Comparison of ENCODE assay signal across 14 cellular contexts in the genomic region with DNA sequence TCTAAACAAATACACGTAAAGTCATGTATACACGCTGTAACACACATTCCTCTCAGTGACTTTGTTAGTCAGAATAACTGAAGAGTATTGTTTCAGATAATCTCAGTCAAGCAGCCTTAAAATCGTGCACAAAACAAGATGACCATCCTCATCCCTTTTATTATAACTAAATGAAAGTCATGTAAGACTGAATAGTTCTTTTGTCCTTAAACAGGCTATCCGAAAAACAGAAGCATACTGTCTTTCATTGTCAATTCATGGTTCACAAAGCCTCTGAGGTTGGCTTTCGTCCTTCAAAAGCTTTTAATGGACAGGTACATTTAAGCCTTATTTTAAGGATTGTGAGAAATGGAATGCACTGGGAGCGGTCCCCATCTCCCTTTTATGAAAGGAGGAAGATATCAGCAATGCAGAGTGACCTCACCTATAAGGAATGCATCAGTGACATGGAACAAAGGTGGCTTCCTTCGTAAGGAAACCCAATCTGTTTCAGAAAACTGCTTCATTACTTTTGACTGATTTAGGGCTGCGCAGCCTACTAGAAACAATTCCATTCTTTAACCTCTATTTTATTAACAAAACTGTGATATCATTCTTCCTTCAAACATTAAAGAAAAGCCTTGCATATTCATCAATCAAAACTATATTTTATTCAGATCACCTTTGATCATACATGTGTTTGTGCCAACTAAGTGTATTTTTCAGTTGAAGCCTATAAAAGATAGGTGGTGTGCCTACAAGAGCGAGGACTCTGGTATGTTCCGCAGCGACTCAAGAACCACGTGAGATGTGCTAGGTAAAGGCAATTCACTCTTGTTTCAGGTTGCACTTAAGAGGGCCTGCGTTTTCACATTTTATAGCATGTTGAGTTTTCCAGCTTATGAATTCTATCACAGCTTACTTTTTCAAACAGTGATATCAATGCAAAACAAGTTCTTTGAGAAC. TPM values are rescaled to one million over a fixed set of nuclear protein-coding genes. Genes with fewer than 3 reads are reported as not detected.
A peak's percentile ranks its signal among the peaks of the same experiment; 100 is the strongest.
DNase-seq lines count a peak whose midpoint lies in the region; ATAC-seq, FAIRE-seq and TF ChIP-seq lines count a peak whose summit lies in the region.
"Had no signal": no experiment of that assay in that cellular context is flagged by ENCODE, and none has a peak within 500 bp of the region (broad histone marks: within the 10 kb centered on the region; RNA-seq: fewer than 3 reads in every experiment).

No MANE protein-coding gene starts in this region.

- H3K9me3 ChIP-seq in gastrocnemius medialis, result no peaks in the 10 kb centered on the region
- H3K9me3 ChIP-seq: upper lobe of right lung had no signal

- peak overlapping the region; percentile 68 for H3K4me3 Mint-ChIP-seq in Calu3 (ENCODE audit: low read depth, unreplicated experiment)
- H3K4me3 Mint-ChIP-seq: activated naive CD8-positive, alpha-beta T cell had no signal

- ATAC-seq in GM19023 (IDR thresholded peaks at IDR 0.05; ENCODE audit: unreplicated experiment) (no peak), HG03565 (IDR thresholded peaks at IDR 0.05; ENCODE audit: unreplicated experiment) (no peak), gastrocnemius medialis (no peak)
- ATAC-seq: upper lobe of right lung had no signal

- H3K4me1 Mint-ChIP-seq in Calu3 (ENCODE audit: low read depth, unreplicated experiment), result peaks cover 55% of the 10 kb centered on the region

- intact Hi-C loops in Calu3 (cut with micrococcal nuclease; ENCODE audit: unreplicated experiment), result loop anchor here (2.0 to 5.0 kb wide), 3 partner anchors 15 to 179 kb away; no protein-coding TSS in a partner anchor
- intact Hi-C loops in gastrocnemius medialis (cut with DNase I; ENCODE audit: low total_unique reads), result no loop called here

- TF ChIP-seq CTCF in Calu3 (IDR thresholded peaks at IDR 0.05; ENCODE audit: unreplicated experiment) (no peak), epithelial cell of esophagus (IDR thresholded peaks at IDR 0.05; ENCODE audit: insufficient read depth, low read depth, low read length, missing control alignments) (no peak), gastrocnemius medialis (IDR thresholded peaks at IDR 0.05 in 4 of 5, conservative IDR thresholded peaks at IDR 0.05 in 1 of 5) (no peak)

- TF ChIP-seq POLR2A in gastrocnemius medialis (IDR thresholded peaks at IDR 0.05), result no peak

- H3K36me3 ChIP-seq in gastrocnemius medialis, result no peaks in the 10 kb centered on the region
- H3K36me3 ChIP-seq: upper lobe of right lung had no signal

- no peaks in the 10 kb centered on the region for H3K27me3 Mint-ChIP-seq in Calu3 (ENCODE audit: unreplicated experiment)

- no peaks in the 10 kb centered on the region for H3K27me3 ChIP-seq in gastrocnemius medialis
- H3K27me3 ChIP-seq: upper lobe of right lung had no signal

- DNase-seq in Calu3 (peak; percentile 45), RCC 7860 (ENCODE audit: low spot score) (peak; percentile 62), epithelial cell of esophagus (ENCODE audit: low read depth) (peak; percentile 65), mucosa of gallbladder (ENCODE audit: low spot score) (peak; percentile 52), activated T-cell treated with anti-CD3 and anti-CD28 coated beads for 4 hours (no peak), gastrocnemius medialis (no peak)
- DNase-seq: activated CD4-positive, alpha-beta T cell treated with anti-CD3 and anti-CD28 coated beads for 48 hours; NCI-H2081; SIG-M5; upper lobe of right lung had no signal

- CTCF ChIA-PET in Calu3 (lab: Charles Lee), result interaction anchor here (1.5 to 1.9 kb wide), 3 partner anchors 18 to 241 kb away, joined by 4 to 5 read pairs (median 4); a partner anchor contains a TSS

- H3K4me1 ChIP-seq in gastrocnemius medialis, result peaks cover 30 to 39% of the 10 kb centered on the region in 2 donors

- H3K27ac Mint-ChIP-seq in Calu3 (ENCODE audit: unreplicated experiment), result peak overlapping the region; percentile 99
- H3K27ac Mint-ChIP-seq: activated naive CD8-positive, alpha-beta T cell had no signal

- H3K36me3 Mint-ChIP-seq in Calu3 (ENCODE audit: insufficient read depth, unreplicated experiment), result peaks cover 57% of the 10 kb centered on the region
- H3K36me3 Mint-ChIP-seq: activated naive CD8-positive, alpha-beta T cell had no signal

- no peak overlapping the region for H3K27ac ChIP-seq in gastrocnemius medialis
- H3K27ac ChIP-seq: parathyroid adenoma, upper lobe of right lung had no signal

- in situ Hi-C loops in gastrocnemius medialis (cut with MboI; ENCODE audit: low sequenced_read_pairs in 4 of 4), result loop anchor here in 1 of 4 donors (25.0 kb wide), 1 partner anchor 239 kb away; a partner anchor contains a TSS

- TSS peak; percentile 76 for BruUV-seq in Calu3 (replicated peaks; lab: Mats Ljungman, UMichigan)

- H3K4me3 ChIP-seq in epithelial cell of esophagus (ENCODE audit: low read length) (no peak overlapping the region), gastrocnemius medialis (no peak overlapping the region)
- H3K4me3 ChIP-seq: upper lobe of right lung had no signal

- peak; percentile 76 for FAIRE-seq in RCC 7860 (lab: Jason Lieb, UNC)

- H3K9me3 Mint-ChIP-seq in Calu3 (ENCODE audit: low read depth, unreplicated experiment), result no peaks in the 10 kb centered on the region

RNA-seq across cellular contexts. Expression of a gene that starts 19.2 kb away (rescaled TPM):
- total RNA-seq in Calu3 (2022), result 64.6 and 70.1 TPM in 2 replicates
- total RNA-seq in mucosa of gallbladder, result 46.0 TPM
- total RNA-seq in gastrocnemius medialis, result 10 to 100 TPM; 12.6 to 27.0 (median 13.4) TPM

Comparison
In these comparisons a context has a peak if more than half of its experiments do, and no peak if none do; other contexts are left out.
1. DNase-seq: peak in Calu3 (single experiment), RCC 7860 (single experiment), epithelial cell of esophagus (single experiment) and mucosa of gallbladder (single experiment); none in activated T-cell treated with anti-CD3 and anti-CD28 coated beads for 4 hours (single experiment) and gastrocnemius medialis (0 of 2).